ENCODE assay signal across 11 cellular contexts in the genomic region with DNA sequence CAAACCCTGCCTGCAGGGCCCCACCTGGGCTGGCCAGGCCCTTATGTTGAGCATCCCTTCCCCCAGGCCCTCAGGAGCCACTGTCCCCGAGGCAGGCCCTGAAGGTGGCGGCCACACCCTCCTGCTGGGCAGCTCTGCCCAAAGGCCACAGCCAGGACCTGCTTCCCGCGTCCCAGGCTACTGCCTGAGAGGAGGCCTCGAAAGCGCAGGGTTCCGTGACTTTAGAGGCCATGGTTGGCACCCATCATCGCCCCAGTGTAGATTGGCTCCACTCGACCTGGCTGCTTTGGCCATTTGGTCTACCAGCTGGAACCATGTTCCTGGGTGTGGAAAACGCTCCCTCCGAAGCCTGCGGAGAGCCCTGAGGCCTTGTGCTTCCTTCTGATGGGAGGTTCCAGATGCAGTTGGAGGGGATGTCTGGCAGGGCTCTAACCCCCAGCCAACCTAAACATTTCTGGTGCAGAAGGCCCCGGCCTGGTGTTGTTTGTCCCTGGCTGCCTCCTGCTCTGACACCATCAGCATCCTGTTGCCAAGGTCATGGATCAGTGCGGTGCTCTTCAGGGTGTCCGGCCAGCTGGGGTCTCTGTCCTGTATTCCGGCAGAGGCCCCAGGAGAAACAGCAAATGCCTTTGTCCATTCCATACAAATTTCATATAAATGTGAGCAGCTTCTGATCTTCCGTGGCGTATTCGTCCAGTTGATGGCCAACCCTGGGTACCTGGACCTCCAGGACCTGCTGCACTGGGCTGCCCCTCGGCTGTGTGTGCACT. TPM values are rescaled to one million over a fixed set of nuclear protein-coding genes. Genes with fewer than 3 reads are reported as not detected.
A peak's percentile ranks its signal among the peaks of the same experiment; 100 is the strongest.
DNase-seq lines count a peak whose midpoint lies in the region; ATAC-seq and TF ChIP-seq lines count a peak whose summit lies in the region.
"Had no signal": no experiment of that assay in that cellular context is flagged by ENCODE, and none has a peak within 500 bp of the region (broad histone marks: within the 10 kb centered on the region; RNA-seq: fewer than 3 reads in every experiment).

No MANE protein-coding gene starts in this region.

- WGBS in right lobe of liver (ENCODE audit: insufficient coverage, low coverage, low lambda C conversion rate, missing lambda C conversion rate): no CpG with 5 or more reads among the region's 20 CpGs

- DNase-seq in stimulated activated CD4-positive, alpha-beta T cell treated with anti-CD3 and anti-CD28 coated beads, Interleukin-4, amount 100 ng/mL, for 1 hour: peak; percentile 1
- DNase-seq in stimulated activated CD4-positive, alpha-beta T cell treated with anti-CD3 and anti-CD28 coated beads, Interleukin-4, amount 100 ng/mL, for 24 hours: no peak
- peak in 2 of 3 donors; percentile 42 to 43 for DNase-seq in right lobe of liver
- no peak for DNase-seq in effector memory CD4-positive, alpha-beta T cell
- DNase-seq in NCI-H82 treated with DMSO at 0.1 percent for 48 hours (lab: John Stamatoyannopoulos, UW; ENCODE audit: unreplicated experiment): no peak
- DNase-seq: mammary epithelial cell, naive B cell, NCI-H1417, NCI-H2171, small intestine had no signal

- no peak for TF ChIP-seq POLR2A in right lobe of liver (IDR thresholded peaks at IDR 0.05)

- no peak for TF ChIP-seq CTCF in right lobe of liver (IDR thresholded peaks at IDR 0.05)

- no peaks in the 10 kb centered on the region for H3K9me3 ChIP-seq in right lobe of liver
- no peaks in the 10 kb centered on the region for H3K9me3 ChIP-seq in effector memory CD4-positive, alpha-beta T cell (ENCODE audit: control insufficient read depth, low read length)

- intact Hi-C loops in right lobe of liver (cut with DNase I): no loop called here

- H3K27me3 ChIP-seq in right lobe of liver: no peaks in the 10 kb centered on the region
- H3K27me3 ChIP-seq in effector memory CD4-positive, alpha-beta T cell (replicated peaks; ENCODE audit: control insufficient read depth, insufficient read depth, low read length, poor library complexity, severe bottlenecking): no peaks in the 10 kb centered on the region

- H3K4me3 ChIP-seq in right lobe of liver: no peak overlapping the region
- H3K4me3 ChIP-seq in effector memory CD4-positive, alpha-beta T cell (ENCODE audit: insufficient read depth, low read depth, low read length, poor library complexity, severe bottlenecking): no peak overlapping the region

- peaks cover 0 to 12% (median 6%) of the 10 kb centered on the region in 4 donors for H3K4me1 ChIP-seq in right lobe of liver
- no peaks in the 10 kb centered on the region for H3K4me1 ChIP-seq in effector memory CD4-positive, alpha-beta T cell (ENCODE audit: control insufficient read depth, insufficient read depth, low read length, poor library complexity, severe bottlenecking)

- peaks cover 0 to 6% (median 0%) of the 10 kb centered on the region in 4 donors for H3K36me3 ChIP-seq in right lobe of liver
- peaks cover 40% of the 10 kb centered on the region for H3K36me3 ChIP-seq in effector memory CD4-positive, alpha-beta T cell (ENCODE audit: control insufficient read depth, insufficient read depth, low read length)

- no peak overlapping the region for H3K27ac ChIP-seq in right lobe of liver
- no peak overlapping the region for H3K27ac ChIP-seq in effector memory CD4-positive, alpha-beta T cell (ENCODE audit: insufficient read depth, low read length, poor library complexity, severe bottlenecking)

- ATAC-seq in right lobe of liver (no peak), GM19463 (IDR thresholded peaks at IDR 0.05; ENCODE audit: unreplicated experiment) (no peak)

RNA-seq across cellular contexts. Expression of a gene that starts 14.7 kb away (rescaled TPM):
- 10 to 100 TPM in 2 of 6 experiments, 1 to 10 TPM in 4; 7.2 to 13.8 (median 9.1) TPM for total RNA-seq in right lobe of liver

RNA-seq across cellular contexts. Expression of a gene that starts 24.0 kb away (rescaled TPM):
- 1 to 10 TPM in 2 of 6 experiments, under 1 TPM in 4; 0.11 to 1.2 (median 0.72) TPM for total RNA-seq in right lobe of liver

RNA-seq across cellular contexts. Expression of a gene that starts 33.0 kb away (rescaled TPM):
- total RNA-seq in right lobe of liver: 100 to 1,000 TPM in 1 of 6 experiments, 10 to 100 TPM in 5; 24.7 to 105 (median 31.0) TPM

RNA-seq across cellular contexts. Expression of a gene that starts 41.1 kb away (rescaled TPM):
- total RNA-seq in right lobe of liver: 1 to 10 TPM; 1.3 to 3.5 (median 2.1) TPM

RNA-seq across cellular contexts. Expression of a gene that starts 43.5 kb away (rescaled TPM):
- 10 to 100 TPM in 1 of 6 experiments, 1 to 10 TPM in 5; 6.6 to 11.0 (median 9.0) TPM for total RNA-seq in right lobe of liver

Comparison
In these comparisons a context has a peak if more than half of its experiments do, and no peak if none do; other contexts are left out.
1. DNase-seq: peak in stimulated activated CD4-positive, alpha-beta T cell treated with anti-CD3 and anti-CD28 coated beads, Interleukin-4, amount 100 ng/mL, for 1 hour (single experiment) and right lobe of liver (2 of 3); none in stimulated activated CD4-positive, alpha-beta T cell treated with anti-CD3 and anti-CD28 coated beads, Interleukin-4, amount 100 ng/mL, for 24 hours (single experiment), effector memory CD4-positive, alpha-beta T cell (0 of 3) and NCI-H82 treated with DMSO at 0.1 percent for 48 hours (single experiment).